ENCODE assay signal across 13 cellular contexts in the genomic region with DNA sequence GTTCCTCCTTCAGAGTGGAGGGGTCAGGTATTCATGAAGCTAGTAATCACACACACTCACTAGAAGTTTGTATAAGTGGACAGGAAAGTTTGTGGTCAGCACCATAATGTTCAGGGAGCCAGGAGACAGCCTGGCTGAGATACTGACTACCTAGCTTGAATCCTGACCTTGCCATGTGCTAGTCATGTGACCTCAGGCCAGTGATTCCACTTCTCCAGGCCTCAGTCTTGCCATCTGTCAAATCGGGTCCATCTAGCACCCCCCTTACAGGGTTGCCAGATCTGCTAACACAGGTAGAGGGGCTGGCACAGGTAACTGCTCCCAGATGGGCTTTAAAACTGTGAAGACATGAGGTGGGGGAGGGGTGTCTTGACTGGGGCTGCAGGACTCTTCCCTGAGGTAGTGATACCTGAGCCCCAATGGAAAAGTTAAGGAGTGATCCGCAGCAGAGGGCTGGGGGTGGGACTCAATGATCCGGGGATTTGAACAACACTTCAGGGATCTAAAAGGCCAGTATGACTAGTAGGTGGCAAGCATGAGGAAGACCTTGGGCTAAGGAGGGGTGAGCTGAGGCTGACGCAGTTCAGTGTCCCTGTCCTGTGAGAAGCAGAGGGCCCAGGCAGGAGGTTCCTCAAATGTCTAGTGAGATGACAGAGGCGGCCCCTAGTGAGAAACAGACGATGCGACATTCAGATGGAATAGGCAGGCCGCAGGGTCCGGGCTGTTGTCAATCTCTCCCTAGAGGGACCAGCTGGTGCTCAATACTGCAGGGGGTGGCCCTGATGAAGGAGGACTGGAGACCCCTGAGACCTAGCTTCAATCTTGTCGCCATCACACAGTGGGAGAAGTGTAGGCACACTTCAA. TPM values are rescaled to one million over a fixed set of nuclear protein-coding genes. Genes with fewer than 3 reads are reported as not detected.
A peak's percentile ranks its signal among the peaks of the same experiment; 100 is the strongest.
DNase-seq lines count a peak whose midpoint lies in the region; ATAC-seq, FAIRE-seq and TF ChIP-seq lines count a peak whose summit lies in the region.
"Had no signal": no experiment of that assay in that cellular context is flagged by ENCODE, and none has a peak within 500 bp of the region (broad histone marks: within the 10 kb centered on the region; RNA-seq: fewer than 3 reads in every experiment).

No MANE protein-coding gene starts in this region.

- no peak overlapping the region for H3K27ac ChIP-seq in SK-N-SH (ENCODE audit: low read depth in 2 of 2, low read length in 1 of 2)
- H3K27ac ChIP-seq in K562 (ENCODE audit: extremely low read depth, low read depth, low read length) = peak overlapping the region; percentile 38; the same call in 1 of the 3 replicates
- H3K27ac ChIP-seq in transverse colon = peak overlapping the region in 3 of 4 donors; percentile 24 to 44 (median 42)

- H3K36me3 ChIP-seq in SK-N-SH (replicated peaks in 1 of 2; ENCODE audit: control insufficient read depth in 1 of 2, insufficient read depth in 2 of 2, low read length in 1 of 2) (peaks cover 6 to 9% of the 10 kb centered on the region in 2 experiments), K562 (ENCODE audit: control insufficient read depth, insufficient read depth, low read length) (peaks cover 30% of the 10 kb centered on the region; the same call in 2 of the 3 replicates), transverse colon (peaks cover 0 to 19% (median 1%) of the 10 kb centered on the region in 4 donors)

- CTCF ChIA-PET in SK-N-SH (lab: Yijun Ruan, JAX) (interaction anchor here (0.8 to 3.3 kb wide), 3 partner anchors 65 to 107 kb away, joined by 3 to 10 read pairs (median 9); no protein-coding TSS in a partner anchor), K562 (lab: Yijun Ruan, JAX; ENCODE audit: low intra/inter-chr PET ratio) (no interaction called here)

- H2AFZ ChIP-seq in SK-N-SH (ENCODE audit: low read depth) (no peak overlapping the region), K562 (ENCODE audit: low read depth, low read length) (no peak overlapping the region)

- ATAC-seq in SK-N-SH treated with all-trans-retinoic acid at 6 μM for 48 hours (no peak), K562 (peak; percentile 45), left lobe of liver (peak; percentile 7), GM19452 (IDR thresholded peaks at IDR 0.05; ENCODE audit: unreplicated experiment) (no peak), GM18873 (IDR thresholded peaks at IDR 0.05; ENCODE audit: low FRiP score, unreplicated experiment) (no peak)

- no peaks in the 10 kb centered on the region for H3K9me2 ChIP-seq in SK-N-SH

- POLR2A ChIA-PET in SK-N-SH (lab: Yijun Ruan, JAX) (interaction anchor here (0.8 to 1.3 kb wide), 2 partner anchors 11 to 61 kb away, joined by 3 read pairs; no protein-coding TSS in a partner anchor), K562 (lab: Yijun Ruan, JAX) (interaction anchor here (0.7 to 2.0 kb wide), 6 partner anchors 9 to 450 kb away, joined by 3 to 9 read pairs (median 4); partner anchors contain the start of genes ACTMAP and SNRPA)

- H3K9me1 ChIP-seq in K562 (ENCODE audit: control insufficient read depth, insufficient read depth, low read length) = no peaks in the 10 kb centered on the region

- TF ChIP-seq RAD21 in SK-N-SH (IDR thresholded peaks at IDR 0.05; ENCODE audit: low read length) (no peak), K562 (CRISPR knock-in tag; conservative IDR thresholded peaks at IDR 0.05 in 1 of 2, IDR thresholded peaks at IDR 0.05 in 1 of 2) (peak in 1 of 2 experiments; percentile 36; a peak in 3 of 4 replicates)

- no peaks in the 10 kb centered on the region for H3F3A ChIP-seq in SK-N-SH (replicated peaks; ENCODE audit: insufficient read depth)

- 0 out of 4 replicates have a peak, but pooled peaks cover 0 to 4% of the 10 kb centered on the region in 2 experiments for H3K4me1 ChIP-seq in SK-N-SH (ENCODE audit: control insufficient read depth in 1 of 2, insufficient read depth in 2 of 2, low read depth in 1 of 2, low read length in 1 of 2)
- H3K4me1 ChIP-seq in K562 (replicated peaks in 1 of 2; ENCODE audit: control insufficient read depth in 2 of 2, insufficient read depth in 2 of 2, low read length in 2 of 2) = peaks cover 0 to 42% of the 10 kb centered on the region in 2 experiments; a peak in 3 of 5 replicates
- H3K4me1 ChIP-seq in transverse colon = peaks cover 0 to 2% (median 0%) of the 10 kb centered on the region in 4 donors

- no peaks in the 10 kb centered on the region for H4K20me1 ChIP-seq in SK-N-SH (ENCODE audit: insufficient read depth)
- 0 out of 2 replicates have a peak, but pooled peaks cover 3% of the 10 kb centered on the region for H4K20me1 ChIP-seq in K562 (replicated peaks; ENCODE audit: control insufficient read depth, insufficient read depth, low read length)

- H3K4me2 ChIP-seq in SK-N-SH (no peak overlapping the region), K562 (ENCODE audit: insufficient read depth, low read length) (no peak overlapping the region)

- H3K79me2 ChIP-seq in SK-N-SH (ENCODE audit: insufficient read depth) (no peaks in the 10 kb centered on the region), K562 (ENCODE audit: control insufficient read depth, insufficient read depth, low read length) (no peaks in the 10 kb centered on the region)

- no TSS peak for BruUV-seq in K562 (replicated peaks; lab: Mats Ljungman, UMichigan)

- H3K9me3 ChIP-seq in SK-N-SH = no peaks in the 10 kb centered on the region
- H3K9me3 ChIP-seq in K562 (replicated peaks; ENCODE audit: control insufficient read depth, insufficient read depth, low read depth, low read length) = no peaks in the 10 kb centered on the region
- H3K9me3 ChIP-seq in transverse colon = no peaks in the 10 kb centered on the region

- 89% methylated on average over 10 of the region's 10 CpGs for WGBS in SK-N-SH (ENCODE audit: low lambda C conversion rate)
- WGBS in K562 (ENCODE audit: insufficient coverage, low coverage, missing lambda C conversion rate) = 74% methylated on average over 10 of the region's 10 CpGs
- 88 to 97% methylated on average over 3 to 10 of the region's 10 CpGs for WGBS in transverse colon (ENCODE audit: low coverage in 1 of 2), 2 donors

- H3K4me3 ChIP-seq in SK-N-SH (ENCODE audit: low read depth in 2 of 2, low read length in 1 of 2) (no peak overlapping the region), K562 (no peak overlapping the region), transverse colon (no peak overlapping the region)

- peak; percentile 15 for FAIRE-seq in K562 (lab: Jason Lieb, UNC)

- intact Hi-C loops in K562 (cut with micrococcal nuclease) = loop anchor here (5.0 kb wide), 1 partner anchor 79 kb away; no protein-coding TSS in a partner anchor
- intact Hi-C loops in transverse colon (cut with DNase I; ENCODE audit: low total_unique reads) = loop anchor here (10.0 kb wide), 1 partner anchor 747 kb away; the partner anchor contains the start of gene ZNF546

- no peak for TF ChIP-seq CTCF in SK-N-SH (IDR thresholded peaks at IDR 0.05)
- peak; percentile 8 to 35 (median 11); a peak in 2 of 6 replicates for TF ChIP-seq CTCF in K562 (IDR thresholded peaks at IDR 0.05 in 2 of 3, conservative IDR thresholded peaks at IDR 0.05 in 1 of 3; ENCODE audit: insufficient read depth in 2 of 3, low read depth in 1 of 3, low read length in 3 of 3)
- TF ChIP-seq CTCF in transverse colon (IDR thresholded peaks at IDR 0.05) = no peak

- TF ChIP-seq POLR2A in K562 (conservative IDR thresholded peaks at IDR 0.05) = no peak; the same call in 1 of the 2 replicates
- TF ChIP-seq POLR2A in transverse colon (IDR thresholded peaks at IDR 0.05) = no peak

- in situ Hi-C loops in K562 (cut with MboI) = no loop called here
- in situ Hi-C loops in transverse colon (cut with MboI; ENCODE audit: low pct_ligation_motif_present in 1 of 4, low pct_unique_long_range_greater_than_20kb in 1 of 4, low sequenced_read_pairs in 3 of 4) = no loop called here

- DNase-seq in SK-N-SH (no peak), K562 (ENCODE audit: extremely low read depth in 1 of 4, low spot score in 3 of 4) (peak in 1 of 4 experiments; percentile 36), left lobe of liver (ENCODE audit: low spot score) (no peak), transverse colon (no peak)
- no peak for DNase-seq in activated CD4-positive, alpha-beta T cell treated with anti-CD3 and anti-CD28 coated beads for 4 hours
- DNase-seq: NCI-H1105 treated with DMSO at 0.1 percent for 48 hours; NK-92 treated with Interleukin-12 subunit alpha and Interleukin-12 subunit beta, amount 100 ng/mL, for 24 hours; T-helper 2 cell had no signal

- no peaks in the 10 kb centered on the region for H3K27me3 ChIP-seq in SK-N-SH (ENCODE audit: insufficient read depth)
- no peaks in the 10 kb centered on the region for H3K27me3 ChIP-seq in K562 (ENCODE audit: control insufficient read depth in 2 of 2, insufficient read depth in 2 of 2, low read length in 2 of 2)
- H3K27me3 ChIP-seq in transverse colon = no peaks in the 10 kb centered on the region

- H3K9ac ChIP-seq in SK-N-SH (no peak overlapping the region), K562 (ENCODE audit: insufficient read depth in 1 of 2, low read depth in 2 of 2, low read length in 2 of 2) (peak overlapping the region in 1 of 2 experiments; percentile 66; a peak in 2 of 4 replicates)

- TF ChIP-seq EP300 in SK-N-SH (IDR thresholded peaks at IDR 0.05; ENCODE audit: borderline replicate concordance in 1 of 2, low read depth in 1 of 2, low read length in 1 of 2) (no peak), K562 (IDR thresholded peaks at IDR 0.05; ENCODE audit: low read length) (no peak), transverse colon (IDR thresholded peaks at IDR 0.05; ENCODE audit: low read depth) (no peak)

RNA-seq across cellular contexts. Expression of gene ACTMAP, which starts 8.5 kb away (rescaled TPM):
- 4.5 and 6.4 TPM in 2 replicates for polyA plus RNA-seq in SK-N-SH (2012; rRNA removed)
- polyA plus RNA-seq in SK-N-SH (2012; cell fraction: cytosol; rRNA removed) = 3.1 and 3.7 TPM in 2 replicates
- polyA plus RNA-seq in SK-N-SH (2012; cell fraction: nucleus; rRNA removed) = 12.9 and 13.9 TPM in 2 replicates
- total RNA-seq in K562 (2011; cell fraction: chromatin; rRNA removed; ENCODE audit: low replicate concordance) = 17.6 and 35.1 TPM in 2 replicates
- 16.7 and 18.3 TPM in 2 replicates for total RNA-seq in K562 (2011; cell fraction: nucleolus; rRNA removed)
- total RNA-seq in K562 (2011; cell fraction: nucleoplasm; rRNA removed) = 22.2 and 28.6 TPM in 2 replicates
- total RNA-seq in K562 (2014; rRNA removed) = 2.3 and 3.3 TPM in 2 replicates
- 1.7 and 2.0 TPM in 2 replicates for total RNA-seq in K562 (2014; rRNA removed; fragmentation: Illumina TruSeq; extraction: Trizol)
- 1.7 and 2.9 TPM in 2 replicates for total RNA-seq in K562 (2015; rRNA removed; fragmentation: Illumina TruSeq; extraction: Trizol)
- 14.4 and 16.6 TPM in 2 replicates for total RNA-seq in K562 (2021)
- 4.9 and 12.9 TPM in 2 replicates for polyA plus RNA-seq in K562 (2011; rRNA removed)
- polyA plus RNA-seq in K562 (2011; cell fraction: cytosol; rRNA removed) = 10.8 and 11.7 TPM in 2 replicates
- 28.9 and 39.1 TPM in 2 replicates for polyA plus RNA-seq in K562 (2011; cell fraction: nucleus; rRNA removed)
- polyA plus RNA-seq in K562 (2012) = 14.9 and 28.4 TPM in 2 replicates
- polyA plus RNA-seq in K562 (2014; fragmentation: Illumina TruSeq; extraction: Trizol) = 12.8 and 13.1 TPM in 2 replicates
- 1 to 10 TPM; 4.8 to 5.1 TPM for polyA plus RNA-seq in K562 (2014; fragmentation: Nextera tagmentation; extraction: Ambion mirVana)
- polyA plus RNA-seq in K562 (2014; rRNA removed) = 7.5 and 8.5 TPM in 2 replicates
- polyA minus RNA-seq in K562 (2011; rRNA and poly(A)+ RNA removed) = 3.5 and 4.1 TPM in 2 replicates
- polyA minus RNA-seq in K562 (2011; cell fraction: cytosol; rRNA and poly(A)+ RNA removed) = 12.6 and 20.3 TPM in 2 replicates
- polyA minus RNA-seq in K562 (2011; cell fraction: nucleus; rRNA and poly(A)+ RNA removed) = 3.8 and 7.0 TPM in 2 replicates
- 8.9 TPM for total RNA-seq in left lobe of liver
- total RNA-seq in transverse colon = 10 to 100 TPM in 2 of 4 donors, 1 to 10 TPM in 2; 8.3 to 29.1 (median 12.1) TPM

RNA-seq across cellular contexts. Expression of gene SNRPA, which starts 9.2 kb away (rescaled TPM):
- polyA plus RNA-seq in SK-N-SH (2012; rRNA removed) (69.5 and 121 TPM in 2 replicates), K562 (2011; rRNA removed) (230 and 371 TPM in 2 replicates), K562 (2014; fragmentation: Illumina TruSeq; extraction: Trizol) (205 and 262 TPM in 2 replicates), K562 (2014; fragmentation: Nextera tagmentation; extraction: Ambion mirVana) (10 to 100 TPM; 16.3 to 24.7 TPM), K562 (2014; rRNA removed) (210 and 224 TPM in 2 replicates)
- 64.4 and 91.0 TPM in 2 replicates for polyA plus RNA-seq in SK-N-SH (2012; cell fraction: cytosol; rRNA removed)
- polyA plus RNA-seq in SK-N-SH (2012; cell fraction: nucleus; rRNA removed) = 274 and 286 TPM in 2 replicates
- total RNA-seq in K562 (2011; cell fraction: chromatin; rRNA removed; ENCODE audit: low replicate concordance) = 98.7 and 181 TPM in 2 replicates
- 171 and 186 TPM in 2 replicates for total RNA-seq in K562 (2011; cell fraction: nucleolus; rRNA removed)
- 154 and 155 TPM in 2 replicates for total RNA-seq in K562 (2011; cell fraction: nucleoplasm; rRNA removed)
- total RNA-seq in K562 (2014; rRNA removed) (311 and 436 TPM in 2 replicates), K562 (2014; rRNA removed; fragmentation: Illumina TruSeq; extraction: Trizol) (83.8 and 106 TPM in 2 replicates), K562 (2015; rRNA removed; fragmentation: Illumina TruSeq; extraction: Trizol) (130 and 150 TPM in 2 replicates), K562 (2021) (185 and 193 TPM in 2 replicates), left lobe of liver (23.6 TPM), transverse colon (10 to 100 TPM; 45.1 to 85.3 (median 65.6) TPM)
- polyA plus RNA-seq in K562 (2011; cell fraction: cytosol; rRNA removed) = 179 and 223 TPM in 2 replicates
- polyA plus RNA-seq in K562 (2011; cell fraction: nucleus; rRNA removed) = 665 and 764 TPM in 2 replicates
- polyA plus RNA-seq in K562 (2012) = 170 and 298 TPM in 2 replicates
- 186 and 256 TPM in 2 replicates for polyA minus RNA-seq in K562 (2011; rRNA and poly(A)+ RNA removed)
- polyA minus RNA-seq in K562 (2011; cell fraction: cytosol; rRNA and poly(A)+ RNA removed) = 217 TPM in 2 replicates
- 65.8 and 91.3 TPM in 2 replicates for polyA minus RNA-seq in K562 (2011; cell fraction: nucleus; rRNA and poly(A)+ RNA removed)

RNA-seq across cellular contexts. Expression of gene ITPKC, which starts 24.8 kb away (rescaled TPM):
- polyA plus RNA-seq in SK-N-SH (2012; rRNA removed) (6.3 and 7.4 TPM in 2 replicates), K562 (2011; rRNA removed) (6.0 and 6.1 TPM in 2 replicates), K562 (2014; fragmentation: Illumina TruSeq; extraction: Trizol) (5.8 and 6.6 TPM in 2 replicates), K562 (2014; fragmentation: Nextera tagmentation; extraction: Ambion mirVana) (under 1 TPM; 0.08 to 0.22 TPM), K562 (2014; rRNA removed) (6.4 and 8.9 TPM in 2 replicates)
- 4.2 and 5.7 TPM in 2 replicates for polyA plus RNA-seq in SK-N-SH (2012; cell fraction: cytosol; rRNA removed)
- polyA plus RNA-seq in SK-N-SH (2012; cell fraction: nucleus; rRNA removed) = 11.9 and 12.2 TPM in 2 replicates
- total RNA-seq in K562 (2011; cell fraction: chromatin; rRNA removed; ENCODE audit: low replicate concordance) = 7.8 and 24.0 TPM in 2 replicates
- 14.8 and 15.4 TPM in 2 replicates for total RNA-seq in K562 (2011; cell fraction: nucleolus; rRNA removed)
- total RNA-seq in K562 (2011; cell fraction: nucleoplasm; rRNA removed) = 8.1 and 11.3 TPM in 2 replicates
- total RNA-seq in K562 (2014; rRNA removed) (7.4 and 8.7 TPM in 2 replicates), K562 (2014; rRNA removed; fragmentation: Illumina TruSeq; extraction: Trizol) (3.4 and 4.0 TPM in 2 replicates), K562 (2015; rRNA removed; fragmentation: Illumina TruSeq; extraction: Trizol) (4.7 and 5.1 TPM in 2 replicates), K562 (2021) (9.0 and 9.3 TPM in 2 replicates), left lobe of liver (7.0 TPM), transverse colon (10 to 100 TPM; 14.7 to 56.1 (median 33.8) TPM)
- polyA plus RNA-seq in K562 (2011; cell fraction: cytosol; rRNA removed) = 6.4 and 8.6 TPM in 2 replicates
- polyA plus RNA-seq in K562 (2011; cell fraction: nucleus; rRNA removed) = 5.3 and 9.3 TPM in 2 replicates
- polyA plus RNA-seq in K562 (2012) = 6.0 and 10.0 TPM in 2 replicates
- 7.3 and 9.6 TPM in 2 replicates for polyA minus RNA-seq in K562 (2011; rRNA and poly(A)+ RNA removed)
- polyA minus RNA-seq in K562 (2011; cell fraction: cytosol; rRNA and poly(A)+ RNA removed) = 3.9 and 6.0 TPM in 2 replicates
- polyA minus RNA-seq in K562 (2011; cell fraction: nucleus; rRNA and poly(A)+ RNA removed) = 4.3 and 4.7 TPM in 2 replicates

RNA-seq across cellular contexts. Expression of gene COQ8B, which starts 25.1 kb away (rescaled TPM):
- polyA plus RNA-seq in SK-N-SH (2012; rRNA removed) (41.9 and 43.8 TPM in 2 replicates), K562 (2011; rRNA removed) (14.4 and 17.6 TPM in 2 replicates), K562 (2014; fragmentation: Illumina TruSeq; extraction: Trizol) (7.2 and 15.7 TPM in 2 replicates), K562 (2014; fragmentation: Nextera tagmentation; extraction: Ambion mirVana) (under 1 TPM; 0.41 to 0.51 TPM), K562 (2014; rRNA removed) (26.5 and 32.3 TPM in 2 replicates)
- 15.9 and 22.5 TPM in 2 replicates for polyA plus RNA-seq in SK-N-SH (2012; cell fraction: cytosol; rRNA removed)
- polyA plus RNA-seq in SK-N-SH (2012; cell fraction: nucleus; rRNA removed) = 115 and 123 TPM in 2 replicates
- 33.1 and 73.6 TPM in 2 replicates for total RNA-seq in K562 (2011; cell fraction: chromatin; rRNA removed; ENCODE audit: low replicate concordance)
- 54.3 and 55.7 TPM in 2 replicates for total RNA-seq in K562 (2011; cell fraction: nucleolus; rRNA removed)
- total RNA-seq in K562 (2011; cell fraction: nucleoplasm; rRNA removed) = 43.2 and 52.2 TPM in 2 replicates
- total RNA-seq in K562 (2014; rRNA removed) (18.3 and 20.0 TPM in 2 replicates), K562 (2014; rRNA removed; fragmentation: Illumina TruSeq; extraction: Trizol) (5.2 and 5.5 TPM in 2 replicates), K562 (2015; rRNA removed; fragmentation: Illumina TruSeq; extraction: Trizol) (12.9 and 13.6 TPM in 2 replicates), K562 (2021) (24.0 and 27.2 TPM in 2 replicates), left lobe of liver (43.5 TPM), transverse colon (10 to 100 TPM; 15.3 to 41.2 (median 36.5) TPM)
- polyA plus RNA-seq in K562 (2011; cell fraction: cytosol; rRNA removed) = 19.5 and 37.8 TPM in 2 replicates
- 55.8 and 89.2 TPM in 2 replicates for polyA plus RNA-seq in K562 (2011; cell fraction: nucleus; rRNA removed)
- polyA plus RNA-seq in K562 (2012) = 16.4 and 27.2 TPM in 2 replicates
- polyA minus RNA-seq in K562 (2011; rRNA and poly(A)+ RNA removed) = 7.3 and 13.0 TPM in 2 replicates
- polyA minus RNA-seq in K562 (2011; cell fraction: cytosol; rRNA and poly(A)+ RNA removed) = 15.0 and 15.7 TPM in 2 replicates
- polyA minus RNA-seq in K562 (2011; cell fraction: nucleus; rRNA and poly(A)+ RNA removed) = 25.1 and 25.8 TPM in 2 replicates

RNA-seq across cellular contexts. Expression of gene MIA, which starts 33.6 kb away (rescaled TPM):
- polyA plus RNA-seq in SK-N-SH (2012; rRNA removed) = 0.47 TPM in 1 of 2 replicates, not detected in the other
- polyA plus RNA-seq in SK-N-SH (2012; cell fraction: cytosol; rRNA removed) = 0.38 TPM in 1 of 2 replicates, not detected in the other
- 0.22 and 0.50 TPM in 2 replicates for polyA plus RNA-seq in SK-N-SH (2012; cell fraction: nucleus; rRNA removed)
- total RNA-seq in K562 (2011; cell fraction: chromatin; rRNA removed; ENCODE audit: low replicate concordance) = 2.7 and 4.0 TPM in 2 replicates
- not detected in 2 replicates for total RNA-seq in K562 (2011; cell fraction: nucleolus; rRNA removed)
- total RNA-seq in K562 (2011; cell fraction: nucleoplasm; rRNA removed) = not detected in 2 replicates
- total RNA-seq in K562 (2014; rRNA removed) = not detected in 2 replicates
- total RNA-seq in K562 (2014; rRNA removed; fragmentation: Illumina TruSeq; extraction: Trizol) = not detected in 2 replicates
- total RNA-seq in K562 (2015; rRNA removed; fragmentation: Illumina TruSeq; extraction: Trizol) = not detected in 2 replicates
- total RNA-seq in K562 (2021) = not detected in 2 replicates
- polyA plus RNA-seq in K562 (2011; rRNA removed) = not detected in 2 replicates
- polyA plus RNA-seq in K562 (2011; cell fraction: cytosol; rRNA removed) = not detected in 2 replicates
- 0.74 TPM in 1 of 2 replicates, not detected in the other for polyA plus RNA-seq in K562 (2011; cell fraction: nucleus; rRNA removed)
- polyA plus RNA-seq in K562 (2012) = 0.93 TPM in 1 of 2 replicates, not detected in the other
- not detected in 2 replicates for polyA plus RNA-seq in K562 (2014; fragmentation: Illumina TruSeq; extraction: Trizol)
- not detected for polyA plus RNA-seq in K562 (2014; fragmentation: Nextera tagmentation; extraction: Ambion mirVana)
- 0.21 and 1.1 TPM in 2 replicates for polyA plus RNA-seq in K562 (2014; rRNA removed)
- polyA minus RNA-seq in K562 (2011; rRNA and poly(A)+ RNA removed) = not detected in 2 replicates
- not detected in 2 replicates for polyA minus RNA-seq in K562 (2011; cell fraction: cytosol; rRNA and poly(A)+ RNA removed)
- not detected in 2 replicates for polyA minus RNA-seq in K562 (2011; cell fraction: nucleus; rRNA and poly(A)+ RNA removed)
- 0.43 TPM for total RNA-seq in left lobe of liver
- total RNA-seq in transverse colon = 10 to 100 TPM in 1 of 4 donors, 1 to 10 TPM in 1, not detected in 2; 5.7 to 23.3 TPM
- total RNA-seq: A172; activated CD8-positive, alpha-beta memory T cell treated with anti-CD3 and anti-CD28 coated beads for 36 hours had no signal

Comparison
In these comparisons a context has a peak if more than half of its experiments do, and no peak if none do; other contexts are left out.
1. H3K27ac ChIP-seq: peak in K562 (single experiment) and transverse colon (3 of 4); none in SK-N-SH (0 of 2).
2. CTCF ChIP-seq: peak in K562 (3 of 3); none in SK-N-SH (single experiment) and transverse colon (0 of 5).
3. ATAC-seq: peak in K562 (single experiment) and left lobe of liver (single experiment); none in SK-N-SH treated with all-trans-retinoic acid at 6 μM for 48 hours (single experiment), GM19452 (single experiment) and GM18873 (single experiment).
4. Of the 27 proteins assayed by ChIP-seq in both K562 and SK-N-SH: peak only in K562: CTCF and USF2; only in SK-N-SH: POLR2AphosphoS5; in both: USF1; in neither: 22; mixed calls (peak in some experiments, not most) for 1.